16 cellular contexts compared by ENCODE assay signal in the genomic region with DNA sequence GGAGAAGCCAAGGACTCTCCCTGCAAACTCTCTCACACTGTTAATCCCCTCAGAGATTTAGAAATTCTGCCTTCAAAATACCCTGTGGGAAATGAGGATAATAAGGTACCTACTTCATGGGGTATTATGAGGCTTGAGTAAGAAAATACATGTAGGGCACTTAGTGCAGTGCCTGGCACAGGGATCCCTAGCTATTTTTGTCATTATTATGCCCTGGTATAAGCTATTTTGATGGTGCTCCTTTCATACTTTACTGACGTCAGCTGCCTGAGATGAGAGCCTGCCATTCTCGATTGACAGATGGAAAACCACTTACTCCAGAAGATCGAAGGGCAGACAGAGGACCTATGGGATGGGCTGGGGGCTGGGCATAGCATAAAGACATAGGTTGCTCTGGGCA. TPM values are rescaled to one million over a fixed set of nuclear protein-coding genes. Genes with fewer than 3 reads are reported as not detected.
"Had no signal": no experiment of that assay in that cellular context is flagged by ENCODE, and none has a peak within 500 bp of the region (broad histone marks: within the 10 kb centered on the region; RNA-seq: fewer than 3 reads in every experiment).

No MANE protein-coding gene starts in this region.

- ATAC-seq: mucosa of descending colon; naive thymus-derived CD8-positive, alpha-beta T cell; stimulated activated effector memory CD8-positive, alpha-beta T cell treated with anti-CD3 and anti-CD28 coated beads, Interleukin-12 subunit alpha, Interleukin-12 subunit beta, amount 100 ng/mL, for 72 hours; T-cell had no signal

- H3K4me3 Mint-ChIP-seq: activated naive CD8-positive, alpha-beta T cell treated with anti-CD3 and anti-CD28 coated beads, Interleukin-2, amount 10 ng/mL, durations not matched to agents 7 days and 5 days; memory B cell; naive thymus-derived CD8-positive, alpha-beta T cell; stimulated activated effector memory CD8-positive, alpha-beta T cell treated with anti-CD3 and anti-CD28 coated beads, Interleukin-12 subunit alpha, Interleukin-12 subunit beta, amount 100 ng/mL, for 72 hours; T-cell had no signal

- DNase-seq: activated CD4-positive, CD25-positive, alpha-beta regulatory T cell treated with anti-CD3 and anti-CD28 coated beads, Interleukin-2, amount 50 U/mL, for 72 hours; activated naive CD4-positive, alpha-beta T cell; activated naive CD8-positive, alpha-beta T cell treated with anti-CD3 and anti-CD28 coated beads, Interleukin-2, amount 10 ng/mL, durations not matched to agents 7 days and 5 days; activated T-cell treated with anti-CD3 and anti-CD28 coated beads for 4 hours; anterior cingulate cortex; erythroblast; hippocampal formation; kidney; left ventricle myocardium inferior; mucosa of descending colon; naive thymus-derived CD8-positive, alpha-beta T cell; T-cell; T1000 had no signal

- H3K9me3 Mint-ChIP-seq: activated naive CD8-positive, alpha-beta T cell treated with anti-CD3 and anti-CD28 coated beads, Interleukin-2, amount 10 ng/mL, durations not matched to agents 7 days and 5 days; memory B cell; naive thymus-derived CD8-positive, alpha-beta T cell; stimulated activated effector memory CD8-positive, alpha-beta T cell treated with anti-CD3 and anti-CD28 coated beads, Interleukin-12 subunit alpha, Interleukin-12 subunit beta, amount 100 ng/mL, for 72 hours; T-cell had no signal

- H3K36me3 Mint-ChIP-seq: activated naive CD8-positive, alpha-beta T cell treated with anti-CD3 and anti-CD28 coated beads, Interleukin-2, amount 10 ng/mL, durations not matched to agents 7 days and 5 days; memory B cell; naive thymus-derived CD8-positive, alpha-beta T cell; T-cell had no signal

- H3K27ac Mint-ChIP-seq: activated naive CD8-positive, alpha-beta T cell treated with anti-CD3 and anti-CD28 coated beads, Interleukin-2, amount 10 ng/mL, durations not matched to agents 7 days and 5 days; memory B cell; naive thymus-derived CD8-positive, alpha-beta T cell; progenitor cell of endocrine pancreas; stimulated activated effector memory CD8-positive, alpha-beta T cell treated with anti-CD3 and anti-CD28 coated beads, Interleukin-12 subunit alpha, Interleukin-12 subunit beta, amount 100 ng/mL, for 72 hours; T-cell had no signal

- H3K9me3 ChIP-seq: left ventricle myocardium inferior, mucosa of descending colon had no signal

- H3K27ac ChIP-seq: left ventricle myocardium inferior had no signal

- H3K4me1 Mint-ChIP-seq: activated naive CD8-positive, alpha-beta T cell treated with anti-CD3 and anti-CD28 coated beads, Interleukin-2, amount 10 ng/mL, durations not matched to agents 7 days and 5 days; memory B cell; stimulated activated effector memory CD8-positive, alpha-beta T cell treated with anti-CD3 and anti-CD28 coated beads, Interleukin-12 subunit alpha, Interleukin-12 subunit beta, amount 100 ng/mL, for 72 hours; T-cell had no signal

- H3K4me3 ChIP-seq: left ventricle myocardium inferior, mucosa of descending colon had no signal

- H3K36me3 ChIP-seq: left ventricle myocardium inferior had no signal

RNA-seq across cellular contexts. Expression of gene MKX, which starts 30.1 kb away (rescaled TPM):
- total RNA-seq: naive thymus-derived CD8-positive, alpha-beta T cell had no signal
- polyA plus RNA-seq: naive thymus-derived CD8-positive, alpha-beta T cell had no signal
